In genomic region chr3:25430942-25431570, GRCh38 we compare ENCODE assay signal across 2 cellular contexts.
TF ChIP-seq lines count a peak whose summit lies in the region.

No MANE protein-coding gene starts in this region.

TF ChIP-seq in SK-N-SH, 30 proteins besides CTCF, POLR2A, EP300 and RAD21 (continued from another document):
- no peak for TF ChIP-seq PBX3 (IDR thresholded peaks at IDR 0.05)
TF ChIP-seq in SK-N-SH: peak in this region for 1.

TF ChIP-seq in SK-N-SH treated with all-trans-retinoic acid at 6 μM for 48 hours, 23 proteins besides CTCF, POLR2A, EP300 and RAD21 (continued from another document):
- TF ChIP-seq PATZ1 (CRISPR knock-in tag; IDR thresholded peaks at IDR 0.05; ENCODE audit: borderline replicate concordance) = no peak
- TF ChIP-seq ZC3H10 (CRISPR knock-in tag; IDR thresholded peaks at IDR 0.05) = no peak
- no peak for TF ChIP-seq ZNF70 (CRISPR knock-in tag; IDR thresholded peaks at IDR 0.05)
- no peak for TF ChIP-seq PPARA (CRISPR knock-in tag; IDR thresholded peaks at IDR 0.05; ENCODE audit: borderline replicate concordance)
- TF ChIP-seq TSHZ2 (CRISPR knock-in tag; IDR thresholded peaks at IDR 0.05) = no peak
- no peak for TF ChIP-seq ARNTL (CRISPR knock-in tag; IDR thresholded peaks at IDR 0.05; ENCODE audit: borderline replicate concordance, low read depth)
- no peak for TF ChIP-seq ZFP30 (CRISPR knock-in tag; IDR thresholded peaks at IDR 0.05)
- TF ChIP-seq ESRRG (CRISPR knock-in tag; IDR thresholded peaks at IDR 0.05) = no peak
- TF ChIP-seq SNAI2 (CRISPR knock-in tag; IDR thresholded peaks at IDR 0.05) = no peak
- no peak for TF ChIP-seq TOX (CRISPR knock-in tag; IDR thresholded peaks at IDR 0.05; ENCODE audit: borderline replicate concordance)
- no peak for TF ChIP-seq CREB5 (CRISPR knock-in tag; IDR thresholded peaks at IDR 0.05; ENCODE audit: low read depth)
- TF ChIP-seq CSDC2 (CRISPR knock-in tag; IDR thresholded peaks at IDR 0.05) = no peak
- no peak for TF ChIP-seq ZNF565 (CRISPR knock-in tag; conservative IDR thresholded peaks at IDR 0.05; ENCODE audit: low read depth)
- TF ChIP-seq ZNF8 (CRISPR knock-in tag; IDR thresholded peaks at IDR 0.05) = no peak
- TF ChIP-seq GLIS3 (CRISPR knock-in tag; IDR thresholded peaks at IDR 0.05) = no peak
